In genomic region chr3:60182697-60183096, GRCh38 we compare ENCODE assay signal across 1 cellular context.
TF ChIP-seq lines count a peak whose summit lies in the region.

No MANE protein-coding gene starts in this region.

TF ChIP-seq in HCT116, 20 proteins besides CTCF, POLR2A, EP300 and RAD21 (continued from another document):
- TF ChIP-seq ATF3 (IDR thresholded peaks at IDR 0.05) (no peak), CBX3 (IDR thresholded peaks at IDR 0.05; ENCODE audit: low read depth) (no peak)
